In the genomic region with DNA sequence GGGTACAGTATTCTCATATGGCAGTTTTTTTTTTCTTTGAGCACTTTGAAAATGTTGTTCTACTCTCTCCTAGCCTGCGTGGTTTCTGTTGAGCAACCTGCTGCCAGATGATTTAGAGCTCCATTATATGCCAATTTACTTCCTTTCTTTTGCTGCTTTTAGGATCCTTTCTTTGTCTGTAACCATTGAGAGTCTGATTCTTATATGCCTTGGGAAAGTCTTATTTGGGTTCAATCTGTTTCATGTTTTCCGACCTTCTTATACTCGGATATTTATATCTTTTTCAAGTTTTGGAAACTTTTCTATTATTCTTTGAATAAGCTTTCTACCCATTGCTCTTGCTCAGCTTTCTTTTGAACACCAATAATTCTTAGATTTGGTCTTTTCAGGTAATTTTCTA, we compare ENCODE assay signal across 22 cellular contexts.
"Had no signal": no experiment of that assay in that cellular context is flagged by ENCODE, and none has a peak within 500 bp of the region (broad histone marks: within the 10 kb centered on the region; RNA-seq: fewer than 3 reads in every experiment).

No MANE protein-coding gene starts in this region.

- H3K4me3 ChIP-seq: PC-9, Peyer's patch, SJCRH30 had no signal

- H3K4me1 ChIP-seq: Peyer's patch, SJCRH30 had no signal

- H3K9me3 ChIP-seq: Peyer's patch, SJCRH30 had no signal

- H3K27me3 ChIP-seq: Peyer's patch had no signal

- H3K27ac ChIP-seq: PC-9, Peyer's patch, SJCRH30 had no signal

- DNase-seq: IMR-90, Karpas-422, KG1, MM.1S, NCI-H1092 treated with DMSO at 0.1 percent for 48 hours, NCI-H1436, NCI-H187, NCI-H2029, NCI-H2081 treated with DMSO at 0.1 percent for 48 hours, NCI-H2171, NCI-H226, NCI-H446, NCI-H510A, NCI-H524 treated with DMSO at 0.1 percent for 48 hours, NCI-H69, NCI-H774, OCI-M1, Peyer's patch, SHP77 treated with DMSO at 0.1 percent for 48 hours, SJCRH30, T-helper 1 cell had no signal

- H3K36me3 ChIP-seq: Peyer's patch, SJCRH30 had no signal
